19 cellular contexts compared by ENCODE assay signal in the genomic region with DNA sequence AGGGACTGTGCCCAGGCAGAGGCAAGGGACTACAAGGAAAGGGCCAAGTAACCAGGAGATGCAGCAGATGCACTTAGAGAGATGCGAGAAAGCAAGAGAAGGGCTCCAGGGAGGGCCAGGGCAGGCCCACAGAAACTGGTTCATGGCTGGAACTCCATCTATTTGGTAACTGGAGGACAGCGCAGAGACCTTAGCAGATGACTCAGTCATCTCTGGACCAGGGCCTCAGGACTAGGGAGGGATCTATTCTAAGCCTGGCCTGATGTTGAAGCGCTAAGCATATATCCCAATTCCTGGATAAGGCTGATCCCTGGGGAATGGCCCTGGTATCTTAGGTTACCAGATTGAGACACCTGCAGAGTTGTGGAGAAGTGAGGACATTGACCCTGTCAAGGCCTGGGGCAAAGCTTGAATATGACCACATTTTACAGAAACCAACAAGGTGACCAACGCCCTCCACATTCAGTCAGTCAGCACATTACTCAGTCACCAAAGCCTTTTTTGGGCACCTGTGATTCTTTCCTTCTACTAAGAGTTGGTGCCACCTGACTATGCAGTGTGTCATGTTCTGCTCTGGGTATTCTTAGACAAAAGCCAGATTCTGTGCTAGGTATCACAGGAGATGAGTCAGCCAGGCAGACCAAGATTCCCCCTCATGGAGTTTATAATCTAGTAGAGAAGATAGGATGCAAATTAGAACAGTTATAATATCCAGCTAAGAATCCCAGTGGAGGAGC.
DNase-seq lines count a peak whose midpoint lies in the region; ATAC-seq and TF ChIP-seq lines count a peak whose summit lies in the region.
"Had no signal": no experiment of that assay in that cellular context is flagged by ENCODE, and none has a peak within 500 bp of the region (broad histone marks: within the 10 kb centered on the region; RNA-seq: fewer than 3 reads in every experiment).

No MANE protein-coding gene starts in this region.

- H3K27me3 ChIP-seq in RWPE2 (ENCODE audit: insufficient read depth, poor library complexity, severe bottlenecking) (no peaks in the 10 kb centered on the region), foreskin keratinocyte (peaks cover 3% of the 10 kb centered on the region), ascending aorta (no peaks in the 10 kb centered on the region)
- H3K27me3 ChIP-seq: BE2C had no signal

- ATAC-seq in RWPE2 (ENCODE audit: low read depth) = 0 out of 3 replicates have a peak, but pooled peaks have one; percentile 28
- ATAC-seq in foreskin keratinocyte = peak; percentile 74
- no peak for ATAC-seq in GM18502 (IDR thresholded peaks at IDR 0.05; ENCODE audit: poor library complexity, unreplicated experiment)
- ATAC-seq in GM21360 (IDR thresholded peaks at IDR 0.05; ENCODE audit: unreplicated experiment) = no peak
- ATAC-seq: GM12878 had no signal

- H3K36me3 ChIP-seq in RWPE2 (ENCODE audit: low read depth) = no peaks in the 10 kb centered on the region
- no peaks in the 10 kb centered on the region for H3K36me3 ChIP-seq in ascending aorta
- H3K36me3 ChIP-seq: BE2C, HAP-1 had no signal

- H3K9me3 ChIP-seq in RWPE2 (ENCODE audit: severe bottlenecking) (no peaks in the 10 kb centered on the region), ascending aorta (no peaks in the 10 kb centered on the region)
- H3K9me3 ChIP-seq: BE2C, HAP-1 had no signal

- DNase-seq in RWPE2 (ENCODE audit: low spot score) (no peak), epithelial cell of esophagus (ENCODE audit: low read depth) (peak; percentile 48), foreskin keratinocyte (peak in 1 of 2 donors; percentile 37), ascending aorta (ENCODE audit: low spot score in 2 of 2) (no peak)
- DNase-seq: ACHN; BE2C; C1 segment of cervical spinal cord; CD4-positive, CD25-positive, alpha-beta regulatory T cell; CD8-positive, alpha-beta memory T cell; COR-L47; DMS 273 treated with DMSO at 0.1 percent for 48 hours; DMS53; DND-41; EL; GM23248 had no signal

- TF ChIP-seq CTCF in RWPE2 (IDR thresholded peaks at IDR 0.05; ENCODE audit: poor library complexity, severe bottlenecking) (no peak), epithelial cell of esophagus (IDR thresholded peaks at IDR 0.05; ENCODE audit: insufficient read depth, low read depth, low read length, missing control alignments) (no peak), foreskin keratinocyte (conservative IDR thresholded peaks at IDR 0.05) (no peak), ascending aorta (IDR thresholded peaks at IDR 0.05) (no peak)

- intact Hi-C loops in ascending aorta (cut with DNase I) = no loop called here

- H3K4me3 ChIP-seq in RWPE2 (ENCODE audit: severe bottlenecking) (no peak overlapping the region), epithelial cell of esophagus (ENCODE audit: low read length) (no peak overlapping the region), ascending aorta (no peak overlapping the region)
- H3K4me3 ChIP-seq: GM12878, GM23248, HAP-1 had no signal

- H3K4me1 ChIP-seq in RWPE2 (ENCODE audit: insufficient read depth, poor library complexity, severe bottlenecking) (no peaks in the 10 kb centered on the region), foreskin keratinocyte (no peaks in the 10 kb centered on the region), ascending aorta (no peaks in the 10 kb centered on the region)
- H3K4me1 ChIP-seq: BE2C, HAP-1 had no signal

- H3K27ac ChIP-seq in RWPE2 (ENCODE audit: poor library complexity, severe bottlenecking) = no peak overlapping the region
- H3K27ac ChIP-seq in foreskin keratinocyte = no peak overlapping the region
- H3K27ac ChIP-seq in ascending aorta = no peak overlapping the region
- H3K27ac ChIP-seq: GM23248 had no signal

Comparison
In these comparisons a context has a peak if more than half of its experiments do, and no peak if none do; other contexts are left out.
1. ATAC-seq: peak in RWPE2 (single experiment) and foreskin keratinocyte (single experiment); none in GM18502 (single experiment) and GM21360 (single experiment).